1 cellular context compared by ENCODE assay signal in genomic region chr1:50985094-50985493, GRCh38.
TF ChIP-seq lines count a peak whose summit lies in the region.

No MANE protein-coding gene starts in this region.

TF ChIP-seq in HCT116, 20 proteins besides CTCF, POLR2A, EP300 and RAD21 (continued from another document):
- TF ChIP-seq ZBTB33 (IDR thresholded peaks at IDR 0.05; ENCODE audit: extremely low read depth, insufficient replicate concordance, low read length) (no peak), SIN3A (IDR thresholded peaks at IDR 0.05; ENCODE audit: low read depth) (no peak), ATF3 (IDR thresholded peaks at IDR 0.05) (no peak)
